Comparison of ENCODE assay signal across 18 cellular contexts in the genomic region with DNA sequence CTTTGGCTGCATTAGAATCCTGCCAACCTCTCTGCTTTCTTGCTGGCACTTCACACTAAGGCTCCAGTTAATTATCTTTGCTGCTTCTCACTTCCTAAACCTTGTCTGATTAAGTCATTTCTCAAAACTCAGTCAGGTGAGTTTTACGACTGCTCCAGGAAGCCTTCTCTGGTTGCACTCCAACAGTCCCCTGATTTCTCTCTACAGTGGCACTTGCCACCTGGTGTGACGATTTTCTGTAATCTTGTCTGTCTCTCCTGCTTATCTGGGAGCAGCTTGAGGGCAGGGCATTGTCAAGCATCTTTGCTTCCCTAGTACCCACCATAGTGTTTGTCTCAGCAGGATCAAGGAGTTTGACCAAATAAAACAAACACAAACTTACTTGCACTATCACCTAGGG. TPM values are rescaled to one million over a fixed set of nuclear protein-coding genes. Genes with fewer than 3 reads are reported as not detected.
DNase-seq lines count a peak whose midpoint lies in the region; ATAC-seq, FAIRE-seq and TF ChIP-seq lines count a peak whose summit lies in the region.
"Had no signal": no experiment of that assay in that cellular context is flagged by ENCODE, and none has a peak within 500 bp of the region (broad histone marks: within the 10 kb centered on the region; RNA-seq: fewer than 3 reads in every experiment).

No MANE protein-coding gene starts in this region.

- H3K36me3 Mint-ChIP-seq in endodermal cell (ENCODE audit: low read depth) = no peaks in the 10 kb centered on the region
- H3K36me3 Mint-ChIP-seq: CD14-positive monocyte; CD4-positive, alpha-beta memory T cell; IgD-negative memory B cell had no signal

- TF ChIP-seq CTCF in endodermal cell (conservative IDR thresholded peaks at IDR 0.05) = no peak

- H3K27me3 ChIP-seq in endodermal cell (ENCODE audit: control insufficient read depth, insufficient read depth, low read length, poor library complexity, severe bottlenecking) (peaks cover 5% of the 10 kb centered on the region), small intestine (ENCODE audit: control insufficient read depth in 2 of 2, insufficient read depth in 2 of 2, low read length in 2 of 2) (peaks cover 0 to 11% of the 10 kb centered on the region in 2 donors)
- peaks cover 6% of the 10 kb centered on the region for H3K27me3 ChIP-seq in effector memory CD4-positive, alpha-beta T cell (replicated peaks; ENCODE audit: control insufficient read depth, insufficient read depth, low read length, poor library complexity, severe bottlenecking)

- H3K36me3 ChIP-seq in endodermal cell (ENCODE audit: control insufficient read depth, insufficient read depth, low read length) = peaks cover 9% of the 10 kb centered on the region
- no peaks in the 10 kb centered on the region for H3K36me3 ChIP-seq in small intestine (ENCODE audit: control insufficient read depth in 2 of 2, insufficient read depth in 2 of 2, low read length in 2 of 2)
- H3K36me3 ChIP-seq in effector memory CD4-positive, alpha-beta T cell (ENCODE audit: control insufficient read depth, insufficient read depth, low read length) = no peaks in the 10 kb centered on the region
- H3K36me3 ChIP-seq: BLaER1, HAP-1 had no signal

- no peaks in the 10 kb centered on the region for H3K9me3 Mint-ChIP-seq in endodermal cell

- no peak for ATAC-seq in HG03378 (IDR thresholded peaks at IDR 0.05; ENCODE audit: unreplicated experiment)
- ATAC-seq: GM12878, HepG2 had no signal

- H3K9me3 ChIP-seq in endodermal cell (ENCODE audit: control insufficient read depth, low read length) (no peaks in the 10 kb centered on the region), small intestine (ENCODE audit: control insufficient read depth, low read depth) (no peaks in the 10 kb centered on the region)
- H3K9me3 ChIP-seq in effector memory CD4-positive, alpha-beta T cell (ENCODE audit: control insufficient read depth, low read length) = no peaks in the 10 kb centered on the region
- H3K9me3 ChIP-seq: BLaER1, HAP-1 had no signal

- H3K4me1 ChIP-seq in endodermal cell (ENCODE audit: control insufficient read depth, insufficient read depth, low read length) (peaks cover 18% of the 10 kb centered on the region), small intestine (ENCODE audit: control insufficient read depth in 2 of 2, insufficient read depth in 1 of 2, low read depth in 1 of 2, low read length in 1 of 2) (no peaks in the 10 kb centered on the region)
- no peaks in the 10 kb centered on the region for H3K4me1 ChIP-seq in effector memory CD4-positive, alpha-beta T cell (ENCODE audit: control insufficient read depth, insufficient read depth, low read length, poor library complexity, severe bottlenecking)
- H3K4me1 ChIP-seq: HAP-1 had no signal

- no peak overlapping the region for H3K27ac ChIP-seq in endodermal cell (ENCODE audit: low read depth, low read length)
- no peak overlapping the region for H3K27ac ChIP-seq in small intestine (ENCODE audit: low read depth in 1 of 2, low read length in 1 of 2)
- H3K27ac ChIP-seq in effector memory CD4-positive, alpha-beta T cell (ENCODE audit: insufficient read depth, low read length, poor library complexity, severe bottlenecking) = no peak overlapping the region
- H3K27ac ChIP-seq: BLaER1 had no signal

- H3K27me3 Mint-ChIP-seq in endodermal cell (ENCODE audit: insufficient read depth) = peaks cover 23% of the 10 kb centered on the region

- no peak overlapping the region for H3K9ac ChIP-seq in endodermal cell (ENCODE audit: extremely low read depth, low read length, poor library complexity, severe bottlenecking)
- H3K9ac ChIP-seq: BLaER1 had no signal

- no peak for FAIRE-seq in small intestine (lab: Jason Lieb, UNC)
- FAIRE-seq: GM12878, HepG2 had no signal

- H3K27ac Mint-ChIP-seq in endodermal cell = peak overlapping the region; percentile 21
- H3K27ac Mint-ChIP-seq: CD4-positive, alpha-beta memory T cell; IgD-negative memory B cell had no signal

- peaks cover 33% of the 10 kb centered on the region for H3K4me1 Mint-ChIP-seq in endodermal cell
- H3K4me1 Mint-ChIP-seq: CD14-positive monocyte; CD4-positive, alpha-beta memory T cell; IgD-negative memory B cell had no signal

- H3K4me3 ChIP-seq in endodermal cell (ENCODE audit: low read length) (no peak overlapping the region), small intestine (ENCODE audit: low read depth in 1 of 2, low read length in 2 of 2) (no peak overlapping the region)
- no peak overlapping the region for H3K4me3 ChIP-seq in effector memory CD4-positive, alpha-beta T cell (ENCODE audit: insufficient read depth, low read depth, low read length, poor library complexity, severe bottlenecking)
- H3K4me3 ChIP-seq: BLaER1, GM12878, HAP-1 had no signal

- WGBS in endodermal cell (ENCODE audit: insufficient coverage in 1 of 2, insufficient read length in 1 of 2), 2 experiments = 23 to 72% methylated on average over 2 of the region's 2 CpGs
- WGBS in small intestine, 3 donors = 18 to 53% (median 28%) methylated on average over 2 of the region's 2 CpGs

- no peak overlapping the region for H3K4me3 Mint-ChIP-seq in endodermal cell
- H3K4me3 Mint-ChIP-seq: CD14-positive monocyte; CD4-positive, alpha-beta memory T cell; IgD-negative memory B cell had no signal

- DNase-seq in ELF-1 (ENCODE audit: low read depth, low spot score) = peak; percentile 5
- DNase-seq in endodermal cell = peak; percentile 77
- peak; percentile 43 for DNase-seq in left kidney (ENCODE audit: low read depth, low spot score)
- peak; percentile 47 for DNase-seq in small intestine
- no peak for DNase-seq in effector memory CD4-positive, alpha-beta T cell
- no peak for DNase-seq in activated CD4-positive, alpha-beta T cell treated with anti-CD3 and anti-CD28 coated beads, Interleukin-2, amount 50 U/mL, for 1 hour
- DNase-seq: 8988T; Calu3; CD4-positive, alpha-beta memory T cell; DMS79 treated with DMSO at 0.1 percent for 48 hours; GOT3 had no signal

RNA-seq across cellular contexts. Expression of a gene that starts 10.4 kb away (rescaled TPM):
- 100 to 1,000 TPM; 106 to 158 TPM for total RNA-seq in endodermal cell
- polyA plus RNA-seq in endodermal cell (2013, experiment 1 of 2) = 30.0 TPM
- polyA plus RNA-seq in endodermal cell (2013, experiment 2 of 2) = 39.3 TPM
- polyA plus RNA-seq in small intestine = 10 to 100 TPM; 25.9 to 36.9 (median 27.8) TPM
- total RNA-seq: CD4-positive, alpha-beta memory T cell had no signal
- polyA plus RNA-seq: CD4-positive, alpha-beta memory T cell; IgD-negative memory B cell had no signal

Comparison
In these comparisons a context has a peak if more than half of its experiments do, and no peak if none do; other contexts are left out.
1. DNase-seq: peak in ELF-1 (single experiment), endodermal cell (single experiment), left kidney (single experiment) and small intestine (single experiment); none in effector memory CD4-positive, alpha-beta T cell (0 of 3) and activated CD4-positive, alpha-beta T cell treated with anti-CD3 and anti-CD28 coated beads, Interleukin-2, amount 50 U/mL, for 1 hour (single experiment).